ENCODE assay signal across 34 cellular contexts in the genomic region with DNA sequence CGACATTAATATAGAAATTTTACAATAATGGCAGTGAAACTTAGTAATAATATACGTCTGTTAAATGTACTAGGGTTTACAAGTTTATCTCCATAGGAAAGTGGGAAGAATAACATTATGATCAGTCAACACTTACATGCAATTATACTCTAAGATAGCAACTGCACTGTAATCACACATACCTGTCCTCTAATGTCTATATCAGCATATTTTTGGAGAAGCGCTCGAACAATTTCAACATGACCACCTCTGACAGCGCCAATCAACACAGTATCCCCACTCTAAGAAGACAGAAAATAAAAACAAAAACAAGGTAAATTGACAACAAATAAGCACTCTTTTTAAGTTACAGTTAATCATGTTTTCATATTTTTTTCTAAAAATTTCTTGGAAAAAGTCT.
"Had no signal": no experiment of that assay in that cellular context is flagged by ENCODE, and none has a peak within 500 bp of the region (broad histone marks: within the 10 kb centered on the region; RNA-seq: fewer than 3 reads in every experiment).

No MANE protein-coding gene starts in this region.

- H3K4me3 ChIP-seq: adrenal gland, ascending aorta, body of pancreas, breast epithelium, cardiac muscle cell had no signal

- ATAC-seq: activated naive CD4-positive, alpha-beta T cell treated with anti-CD3 and anti-CD28 coated beads, Interleukin-2, amount 50 U/mL, for 72 hours; activated naive CD8-positive, alpha-beta T cell treated with anti-CD3 and anti-CD28 coated beads, Interleukin-2, amount 50 U/mL, for 24 hours; activated T-cell treated with anti-CD3 and anti-CD28 coated beads, Interleukin-2, amount 50 U/mL, for 4 hours; activated T-cell treated with anti-CD3 and anti-CD28 coated beads, Interleukin-2, amount 50 U/mL, for 72 hours; activated T-helper 17 cell treated with anti-CD3 and anti-CD28 coated beads, Interleukin-2, amount 50 U/mL, for 72 hours; body of pancreas had no signal

- H3K36me3 ChIP-seq: cardiac muscle cell had no signal

- H3K9me3 ChIP-seq: adrenal gland, ascending aorta, body of pancreas, breast epithelium had no signal

- FAIRE-seq: astrocyte, bronchial epithelial cell had no signal

- H3K27ac ChIP-seq: adrenal gland, ascending aorta, body of pancreas, brain microvascular endothelial cell, breast epithelium, cardiac muscle cell had no signal

- H3K4me1 ChIP-seq: adrenal gland, breast epithelium had no signal

- DNase-seq: activated effector memory CD4-positive, alpha-beta T cell treated with anti-CD3 and anti-CD28 coated beads, Interleukin-2, amount 50 U/mL, for 16 hours; activated effector memory CD4-positive, alpha-beta T cell treated with Interleukin-2 at 50 U/mL for 16 hours; activated gamma-delta T cell; activated gamma-delta T cell treated with Interleukin-2 at 50 U/mL for 16 hours; activated naive CD4-positive, alpha-beta T cell; activated naive CD4-positive, alpha-beta T cell treated with anti-CD3 and anti-CD28 coated beads for 36 hours; activated naive CD4-positive, alpha-beta T cell treated with anti-CD3 and anti-CD28 coated beads, Interleukin-2, amount 10 ng/mL, durations not matched to agents 7 days and 5 days; activated naive CD4-positive, alpha-beta T cell treated with anti-CD3 and anti-CD28 coated beads, Interleukin-2, amount 50 U/mL, for 16 hours; activated naive CD4-positive, alpha-beta T cell treated with Interleukin-2 at 50 U/mL for 16 hours; activated naive CD8-positive, alpha-beta T cell treated with anti-CD3 and anti-CD28 coated beads for 36 hours; activated naive CD8-positive, alpha-beta T cell treated with anti-CD3 and anti-CD28 coated beads, Interleukin-2, amount 10 ng/mL, durations not matched to agents 7 days and 5 days; activated naive CD8-positive, alpha-beta T cell treated with anti-CD3 and anti-CD28 coated beads, Interleukin-2, amount 50 U/mL, for 24 hours; activated T-cell treated with anti-CD3 and anti-CD28 coated beads, Interleukin-2, amount 50 U/mL, for 1 hour; activated T-cell treated with anti-CD3 and anti-CD28 coated beads, Interleukin-2, amount 50 U/mL, for 24 hours; activated T-cell treated with anti-CD3 and anti-CD28 coated beads, Interleukin-2, amount 50 U/mL, for 4 hours; activated T-cell treated with anti-CD3 and anti-CD28 coated beads, Interleukin-2, amount 50 U/mL, for 48 hours; activated T-cell treated with anti-CD3 and anti-CD28 coated beads, Interleukin-2, amount 50 U/mL, for 72 hours; adrenal gland; amniotic stem cell; amygdala; anterior cingulate cortex; aorta; body of pancreas; brain microvascular endothelial cell; caudate nucleus; central memory CD4-positive, alpha-beta T cell; cerebellar nuclear complex had no signal

- H3K27me3 ChIP-seq: adrenal gland, ascending aorta, body of pancreas, brain microvascular endothelial cell, breast epithelium, cardiac muscle cell had no signal
